ENCODE assay signal across 18 cellular contexts in genomic region chr2:71892132-71892730, GRCh38.
DNase-seq lines count a peak whose midpoint lies in the region; ATAC-seq and TF ChIP-seq lines count a peak whose summit lies in the region.
"Had no signal": no experiment of that assay in that cellular context is flagged by ENCODE, and none has a peak within 500 bp of the region (broad histone marks: within the 10 kb centered on the region; RNA-seq: fewer than 3 reads in every experiment).

No MANE protein-coding gene starts in this region.

- H3K4me3 Mint-ChIP-seq in endodermal cell (no peak overlapping the region), mesothelial cell of epicardium (no peak overlapping the region), immature natural killer cell (no peak overlapping the region)
- H3K4me3 Mint-ChIP-seq: CD4-positive, alpha-beta T cell had no signal

- H3K4me3 ChIP-seq in right atrium auricular region: no peak overlapping the region
- H3K4me3 ChIP-seq in endodermal cell (ENCODE audit: low read length): no peak overlapping the region
- H3K4me3 ChIP-seq: GM12878, GM23248 had no signal

- H3K27ac ChIP-seq in right atrium auricular region (no peak overlapping the region), endodermal cell (ENCODE audit: low read depth, low read length) (no peak overlapping the region)
- H3K27ac ChIP-seq: GM23248 had no signal

- H3K9me3 Mint-ChIP-seq in endodermal cell: no peaks in the 10 kb centered on the region
- no peaks in the 10 kb centered on the region for H3K9me3 Mint-ChIP-seq in mesothelial cell of epicardium
- no peaks in the 10 kb centered on the region for H3K9me3 Mint-ChIP-seq in immature natural killer cell
- H3K9me3 Mint-ChIP-seq: CD4-positive, alpha-beta T cell had no signal

- H3K27ac Mint-ChIP-seq in endodermal cell: no peak overlapping the region
- H3K27ac Mint-ChIP-seq in mesothelial cell of epicardium: no peak overlapping the region
- no peak overlapping the region for H3K27ac Mint-ChIP-seq in immature natural killer cell
- H3K27ac Mint-ChIP-seq: CD4-positive, alpha-beta T cell had no signal

- H3K9me3 ChIP-seq in right atrium auricular region (no peaks in the 10 kb centered on the region), endodermal cell (ENCODE audit: control insufficient read depth, low read length) (no peaks in the 10 kb centered on the region)
- H3K9me3 ChIP-seq: Caco-2 had no signal

- no peak overlapping the region for H3K9ac ChIP-seq in endodermal cell (ENCODE audit: extremely low read depth, low read length, poor library complexity, severe bottlenecking)
- H3K9ac ChIP-seq: GM23248 had no signal

- ATAC-seq in left ventricle myocardium superior: no peak
- ATAC-seq: GM12878 had no signal

- no peaks in the 10 kb centered on the region for H3K4me1 ChIP-seq in right atrium auricular region
- H3K4me1 ChIP-seq in endodermal cell (ENCODE audit: control insufficient read depth, insufficient read depth, low read length): no peaks in the 10 kb centered on the region
- H3K4me1 ChIP-seq: Caco-2 had no signal

- H3K27me3 ChIP-seq in right atrium auricular region: no peaks in the 10 kb centered on the region
- H3K27me3 ChIP-seq in endodermal cell (ENCODE audit: control insufficient read depth, insufficient read depth, low read length, poor library complexity, severe bottlenecking): no peaks in the 10 kb centered on the region

- H3K4me1 Mint-ChIP-seq in endodermal cell: no peaks in the 10 kb centered on the region
- H3K4me1 Mint-ChIP-seq in mesothelial cell of epicardium: peaks cover 20% of the 10 kb centered on the region
- H3K4me1 Mint-ChIP-seq in immature natural killer cell: no peaks in the 10 kb centered on the region

- H3K36me3 ChIP-seq in right atrium auricular region (no peaks in the 10 kb centered on the region), endodermal cell (ENCODE audit: control insufficient read depth, insufficient read depth, low read length) (no peaks in the 10 kb centered on the region)

- 89 to 100% methylated on average over 3 to 4 of the region's 4 CpGs for WGBS in endodermal cell (ENCODE audit: insufficient coverage in 1 of 2, insufficient read length in 1 of 2), 2 experiments

- H3K36me3 Mint-ChIP-seq in endodermal cell (ENCODE audit: low read depth): no peaks in the 10 kb centered on the region
- no peaks in the 10 kb centered on the region for H3K36me3 Mint-ChIP-seq in mesothelial cell of epicardium
- H3K36me3 Mint-ChIP-seq in immature natural killer cell: no peaks in the 10 kb centered on the region

- intact Hi-C loops in left ventricle myocardium superior (cut with micrococcal nuclease): no loop called here

- peak; percentile 51 for DNase-seq in right atrium auricular region (ENCODE audit: low spot score)
- no peak for DNase-seq in left ventricle myocardium superior
- peak; percentile 44 for DNase-seq in endodermal cell
- peak; percentile 57 for DNase-seq in mesenteric fat pad (ENCODE audit: low spot score)
- DNase-seq in globus pallidus (ENCODE audit: low spot score): no peak
- DNase-seq in mesothelial cell of epicardium (ENCODE audit: low spot score in 2 of 2, unreplicated experiment in 2 of 2): no peak
- no peak for DNase-seq in immature natural killer cell
- DNase-seq: Caco-2; CD4-positive, alpha-beta T cell; DMS153; GDM1; GM23248; HCEC 1CT; NCI-H1092 treated with DMSO at 0.1 percent for 48 hours; NCI-H146; NCI-H2081 treated with DMSO at 0.1 percent for 48 hours; Right ventricle myocardium superior had no signal

- TF ChIP-seq CTCF in right atrium auricular region (IDR thresholded peaks at IDR 0.05) (no peak), endodermal cell (conservative IDR thresholded peaks at IDR 0.05) (peak; percentile 47), mesothelial cell of epicardium (IDR thresholded peaks at IDR 0.05; ENCODE audit: unreplicated experiment) (no peak)

- no peaks in the 10 kb centered on the region for H3K27me3 Mint-ChIP-seq in endodermal cell (ENCODE audit: insufficient read depth)
- no peaks in the 10 kb centered on the region for H3K27me3 Mint-ChIP-seq in mesothelial cell of epicardium (ENCODE audit: low read depth)
- peaks cover 0 to 5% (median 3%) of the 10 kb centered on the region in 3 donors for H3K27me3 Mint-ChIP-seq in immature natural killer cell (ENCODE audit: low read depth in 3 of 3)

Comparison
In these comparisons a context has a peak if more than half of its experiments do, and no peak if none do; other contexts are left out.
1. DNase-seq: peak in right atrium auricular region (single experiment), endodermal cell (single experiment) and mesenteric fat pad (single experiment); none in left ventricle myocardium superior (single experiment), globus pallidus (single experiment), mesothelial cell of epicardium (0 of 2) and immature natural killer cell (0 of 3).